In the genomic region with DNA sequence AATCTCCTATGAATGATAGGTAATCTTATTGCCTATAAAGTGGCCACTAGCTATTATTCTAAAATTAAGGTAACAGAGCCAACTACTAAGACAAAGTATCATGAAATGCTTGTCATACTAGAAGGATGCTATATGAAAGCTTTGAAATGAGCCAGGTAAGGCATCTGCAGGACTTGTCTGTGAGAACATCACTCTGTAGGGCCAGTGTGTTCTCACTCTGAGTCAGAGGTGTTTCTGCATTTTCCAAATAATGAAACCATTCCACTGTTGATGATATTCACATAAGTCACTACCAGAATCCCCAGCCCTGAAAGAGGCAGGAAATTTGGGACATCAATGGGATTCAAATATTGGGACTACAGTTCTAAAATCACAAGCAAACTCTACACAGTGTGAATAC, we compare ENCODE assay signal across 22 cellular contexts. TPM values are rescaled to one million over a fixed set of nuclear protein-coding genes. Genes with fewer than 3 reads are reported as not detected.
DNase-seq lines count a peak whose midpoint lies in the region; ATAC-seq, FAIRE-seq and TF ChIP-seq lines count a peak whose summit lies in the region.
"Had no signal": no experiment of that assay in that cellular context is flagged by ENCODE, and none has a peak within 500 bp of the region (broad histone marks: within the 10 kb centered on the region; RNA-seq: fewer than 3 reads in every experiment).

No MANE protein-coding gene starts in this region.

- peaks cover 64% of the 10 kb centered on the region for H3K4me1 Mint-ChIP-seq in activated CD8-positive, alpha-beta memory T cell treated with anti-CD3 and anti-CD28 coated beads, Interleukin-2, amount 10 ng/mL, durations not matched to agents 7 days and 5 days

- H4K20me1 ChIP-seq in GM12878 (ENCODE audit: control insufficient read depth, insufficient read depth) (no peaks in the 10 kb centered on the region), Karpas-422 (ENCODE audit: insufficient read depth, low read depth, low read length) (no peaks in the 10 kb centered on the region)

- H3K27me3 Mint-ChIP-seq in activated CD8-positive, alpha-beta memory T cell treated with anti-CD3 and anti-CD28 coated beads, Interleukin-2, amount 10 ng/mL, durations not matched to agents 7 days and 5 days: no peaks in the 10 kb centered on the region
- H3K27me3 Mint-ChIP-seq: activated CD4-positive, alpha-beta memory T cell treated with anti-CD3 and anti-CD28 coated beads for 36 hours had no signal

- H3K4me3 Mint-ChIP-seq in activated CD8-positive, alpha-beta memory T cell treated with anti-CD3 and anti-CD28 coated beads, Interleukin-2, amount 10 ng/mL, durations not matched to agents 7 days and 5 days: no peak overlapping the region
- H3K4me3 Mint-ChIP-seq: activated CD4-positive, alpha-beta memory T cell treated with anti-CD3 and anti-CD28 coated beads for 36 hours had no signal

- H2AFZ ChIP-seq in GM12878 (ENCODE audit: control insufficient read depth, low read depth, low read length) (no peak overlapping the region), Karpas-422 (ENCODE audit: low read length) (no peak overlapping the region)

- no peaks in the 10 kb centered on the region; the same call in 2 of the 3 replicates for H3K9me3 ChIP-seq in GM12878 (replicated peaks; ENCODE audit: control insufficient read depth, insufficient read depth, low read length)
- no peaks in the 10 kb centered on the region for H3K9me3 ChIP-seq in Karpas-422 (ENCODE audit: low read length)
- H3K9me3 ChIP-seq: ascending aorta had no signal

- intact Hi-C loops in GM12878 (cut with micrococcal nuclease; ENCODE audit: unreplicated experiment) (loop anchor here (5.0 kb wide), 1 partner anchor 59 kb away; no protein-coding TSS in a partner anchor), posterior cingulate gyrus (cut with DNase I) (no loop called here)

- in situ Hi-C loops in GM12878 (cut with MboI): no loop called here

- H3K27ac Mint-ChIP-seq in activated CD8-positive, alpha-beta memory T cell treated with anti-CD3 and anti-CD28 coated beads, Interleukin-2, amount 10 ng/mL, durations not matched to agents 7 days and 5 days: peak overlapping the region; percentile 67

- H3K9me2 ChIP-seq in Karpas-422 (replicated peaks; ENCODE audit: insufficient read depth, low read length): no peaks in the 10 kb centered on the region

- H3K36me3 Mint-ChIP-seq in activated CD8-positive, alpha-beta memory T cell treated with anti-CD3 and anti-CD28 coated beads, Interleukin-2, amount 10 ng/mL, durations not matched to agents 7 days and 5 days: peaks cover 34% of the 10 kb centered on the region

- H3K9me3 Mint-ChIP-seq in activated CD8-positive, alpha-beta memory T cell treated with anti-CD3 and anti-CD28 coated beads, Interleukin-2, amount 10 ng/mL, durations not matched to agents 7 days and 5 days (ENCODE audit: low read depth): peaks cover 7% of the 10 kb centered on the region

- TF ChIP-seq CTCF in GM12878 (IDR thresholded peaks at IDR 0.05 in 2 of 3, conservative IDR thresholded peaks at IDR 0.05 in 1 of 3; ENCODE audit: control insufficient read depth in 2 of 3, extremely low read depth in 1 of 3, insufficient read depth in 1 of 3, low read depth in 3 of 3, low read length in 3 of 3) (no peak), omental fat pad (IDR thresholded peaks at IDR 0.05) (no peak)

- SMC1A ChIA-PET in GM12878 (lab: Charles Lee; ENCODE audit: uncharacterized antibody, unreplicated experiment): interaction anchor here (0.6 kb wide), 1 partner anchor 304 kb away, joined by 3 read pairs; no protein-coding TSS in a partner anchor

- peak; percentile 64 for ATAC-seq in activated CD8-positive, alpha-beta memory T cell treated with anti-CD3 and anti-CD28 coated beads, Interleukin-2, amount 10 ng/mL, durations not matched to agents 7 days and 5 days
- ATAC-seq in GM18861 (IDR thresholded peaks at IDR 0.05; ENCODE audit: unreplicated experiment): peak; percentile 30
- peak; percentile 57 for ATAC-seq in HG02885 (IDR thresholded peaks at IDR 0.05; ENCODE audit: poor library complexity, unreplicated experiment)
- ATAC-seq in GM12878: peak; percentile 33; the same call in 2 of the 3 replicates
- no peak for ATAC-seq in omental fat pad (ENCODE audit: low FRiP score)

- no TSS peak for BruUV-seq in GM12878 (replicated peaks; lab: Mats Ljungman, UMichigan)

- RAD21 ChIA-PET in GM12878 (lab: Charles Lee; ENCODE audit: unreplicated experiment): no interaction called here

- H3K9ac ChIP-seq in GM12878 (ENCODE audit: control insufficient read depth, insufficient read depth, low read length) (no peak overlapping the region), Karpas-422 (ENCODE audit: low read length) (no peak overlapping the region)

- CTCF ChIA-PET in activated CD8-positive, alpha-beta memory T cell treated with anti-CD3 and anti-CD28 coated beads, Interleukin-2, amount 10 ng/mL, durations not matched to agents 7 days and 5 days (lab: Charles Lee): interaction anchor here (0.9 to 1.0 kb wide), 2 partner anchors 11 to 38 kb away, joined by 3 read pairs; no protein-coding TSS in a partner anchor
- CTCF ChIA-PET in GM12878 (lab: Yijun Ruan, JAX): no interaction called here

- no peaks in the 10 kb centered on the region for H3K36me3 ChIP-seq in GM12878 (ENCODE audit: control insufficient read depth in 2 of 2, insufficient read depth in 2 of 2, low read length in 1 of 2)
- no peaks in the 10 kb centered on the region for H3K36me3 ChIP-seq in Karpas-422 (ENCODE audit: insufficient read depth, low read length)
- H3K36me3 ChIP-seq: ascending aorta, upper lobe of left lung had no signal

- no peak for FAIRE-seq in GM12878 (lab: Jason Lieb, UNC)
- FAIRE-seq: A204.1, HTR-8/SVneo had no signal

- no peak for TF ChIP-seq RAD21 in GM12878 (IDR thresholded peaks at IDR 0.05; ENCODE audit: insufficient read depth, low read depth, low read length)

- H3K27me3 ChIP-seq in GM12878 (replicated peaks in 1 of 2; ENCODE audit: control insufficient read depth in 2 of 2, insufficient read depth in 2 of 2, low read length in 1 of 2): no peaks in the 10 kb centered on the region
- H3K27me3 ChIP-seq in Karpas-422 (ENCODE audit: low read length): peaks cover 2% of the 10 kb centered on the region; the same call in 1 of the 2 replicates
- H3K27me3 ChIP-seq: ascending aorta, upper lobe of left lung had no signal

- H3K4me2 ChIP-seq in GM12878 (ENCODE audit: control insufficient read depth, insufficient read depth) (no peak overlapping the region), Karpas-422 (ENCODE audit: low read depth, low read length, poor library complexity, severe bottlenecking) (no peak overlapping the region)

- POLR2A ChIA-PET in GM12878 (lab: Charles Lee): interaction anchor here (0.5 to 1.3 kb wide), 2 partner anchors 11 to 121 kb away, joined by 3 read pairs; no protein-coding TSS in a partner anchor

- no peak for TF ChIP-seq POLR2A in GM12878 (IDR thresholded peaks at IDR 0.05; ENCODE audit: low read depth, low read length)

- H3K27ac ChIP-seq in GM12878 (ENCODE audit: control insufficient read depth, insufficient read depth) (no peak overlapping the region), Karpas-422 (ENCODE audit: low read length) (no peak overlapping the region)
- H3K27ac ChIP-seq: ascending aorta, C4-2B, upper lobe of left lung had no signal

- no peak for TF ChIP-seq EP300 in GM12878 (IDR thresholded peaks at IDR 0.05; ENCODE audit: borderline replicate concordance in 1 of 2, control insufficient read depth in 1 of 2, low read depth in 2 of 2, low read length in 2 of 2)

- no peak overlapping the region for H3K4me3 ChIP-seq in GM12878
- H3K4me3 ChIP-seq in Karpas-422 (ENCODE audit: low read length): no peak overlapping the region
- H3K4me3 ChIP-seq: ascending aorta, upper lobe of left lung had no signal

- H3K4me1 ChIP-seq in GM12878 (ENCODE audit: control insufficient read depth, insufficient read depth, low read length) (peaks cover 5% of the 10 kb centered on the region; the same call in 1 of the 2 replicates), Karpas-422 (ENCODE audit: low read length) (no peaks in the 10 kb centered on the region)
- H3K4me1 ChIP-seq: ascending aorta had no signal

- H3K79me2 ChIP-seq in GM12878 (ENCODE audit: control insufficient read depth, insufficient read depth, low read length): no peaks in the 10 kb centered on the region
- H3K79me2 ChIP-seq in Karpas-422 (ENCODE audit: low read length): no peaks in the 10 kb centered on the region

- DNase-seq in activated CD8-positive, alpha-beta memory T cell treated with anti-CD3 and anti-CD28 coated beads, Interleukin-2, amount 10 ng/mL, durations not matched to agents 7 days and 5 days: no peak
- no peak for DNase-seq in activated CD8-positive, alpha-beta memory T cell treated with anti-CD3 and anti-CD28 coated beads for 24 hours
- no peak for DNase-seq in GM12878 (ENCODE audit: low read depth, low spot score)
- DNase-seq in Karpas-422: no peak
- DNase-seq in posterior cingulate gyrus: no peak
- no peak for DNase-seq in omental fat pad (ENCODE audit: low spot score)
- DNase-seq: activated CD4-positive, alpha-beta memory T cell treated with anti-CD3 and anti-CD28 coated beads for 36 hours; activated effector memory CD4-positive, alpha-beta T cell treated with anti-CD3 and anti-CD28 coated beads, Interleukin-2, amount 50 U/mL, for 16 hours; hypothalamus; NCI-H1436 treated with DMSO at 0.1 percent for 48 hours; NCI-H2227 treated with DMSO at 0.1 percent for 48 hours; RPMI8226; stimulated activated naive CD4-positive, alpha-beta T cell; upper lobe of left lung had no signal

TF ChIP-seq in GM12878, 131 proteins besides CTCF, POLR2A, EP300 and RAD21 (continues in another document):
- TF ChIP-seq NBN (IDR thresholded peaks at IDR 0.05): no peak

RNA-seq across cellular contexts. Expression of gene GBP5, which starts 25.8 kb away (rescaled TPM):
- total RNA-seq in activated CD8-positive, alpha-beta memory T cell treated with anti-CD3 and anti-CD28 coated beads, Interleukin-2, amount 10 ng/mL, durations not matched to agents 7 days and 5 days: 100 to 1,000 TPM; 279 to 362 TPM
- total RNA-seq in GM12878 (2013; cell fraction: nucleolus; rRNA removed): 2.9 and 3.5 TPM in 2 replicates
- 0.17 and 0.60 TPM in 2 replicates for total RNA-seq in GM12878 (2014; rRNA removed)
- total RNA-seq in GM12878 (2014; rRNA removed; fragmentation: Illumina TruSeq; extraction: Trizol): 0.40 and 0.74 TPM in 2 replicates
- total RNA-seq in GM12878 (2021): 0.44 and 0.56 TPM in 2 replicates
- polyA plus RNA-seq in GM12878 (2011; ENCODE audit: low read depth): 1.3 TPM
- 0.50 and 0.53 TPM in 2 replicates for polyA plus RNA-seq in GM12878 (2011; rRNA removed)
- polyA plus RNA-seq in GM12878 (2011; cell fraction: cytosol; rRNA removed): 0.13 and 0.20 TPM in 2 replicates
- polyA plus RNA-seq in GM12878 (2011; cell fraction: nucleus; rRNA removed): 0.51 TPM in 2 replicates
- 1.8 TPM in 2 replicates for polyA plus RNA-seq in GM12878 (2012)
- polyA plus RNA-seq in GM12878 (2014; fragmentation: Illumina TruSeq; extraction: Trizol): 0.31 and 0.78 TPM in 2 replicates
- under 1 TPM; 0.29 to 0.55 TPM for polyA plus RNA-seq in GM12878 (2014; fragmentation: Nextera tagmentation; extraction: Ambion mirVana)
- 0.37 and 0.72 TPM in 2 replicates for polyA plus RNA-seq in GM12878 (2014; rRNA removed)
- polyA plus RNA-seq in GM12878 (2016; fragmentation: Nextera tagmentation; extraction: Ambion mirVana): 1 to 10 TPM in 1 of 2 experiments, under 1 TPM in 1; 0.35 to 1.0 TPM
- 0.26 and 0.73 TPM in 2 replicates for polyA minus RNA-seq in GM12878 (2011; rRNA and poly(A)+ RNA removed)
- polyA minus RNA-seq in GM12878 (2011; cell fraction: cytosol; rRNA and poly(A)+ RNA removed): not detected in 2 replicates
- polyA minus RNA-seq in GM12878 (2011; cell fraction: nucleus; rRNA and poly(A)+ RNA removed): 0.19 and 0.36 TPM in 2 replicates
- not detected in 2 replicates for total RNA-seq in Karpas-422 (2014; rRNA removed; shearing (Covaris generic); ENCODE audit: low replicate concordance)
- total RNA-seq in omental fat pad: 1 to 10 TPM; 2.4 to 9.1 (median 6.6) TPM
- total RNA-seq: ascending aorta, cerebellum had no signal
- polyA plus RNA-seq: neural cell had no signal

Comparison
In these comparisons a context has a peak if more than half of its experiments do, and no peak if none do; other contexts are left out.
1. RNA of gene GBP5, which starts 25.8 kb away (total RNA-seq): 279 to 362 TPM in activated CD8-positive, alpha-beta memory T cell treated with anti-CD3 and anti-CD28 coated beads, Interleukin-2, amount 10 ng/mL, durations not matched to agents 7 days and 5 days; 2.4 to 9.1 TPM in omental fat pad, 0.17 to 3.5 TPM in GM12878 and not detected in Karpas-422; every median in the first group is over 10 times any median in the second.